23 cellular contexts compared by ENCODE assay signal in genomic region chr5:120882042-120882775, GRCh38.
DNase-seq lines count a peak whose midpoint lies in the region; ATAC-seq, FAIRE-seq and TF ChIP-seq lines count a peak whose summit lies in the region.
"Had no signal": no experiment of that assay in that cellular context is flagged by ENCODE, and none has a peak within 500 bp of the region (broad histone marks: within the 10 kb centered on the region; RNA-seq: fewer than 3 reads in every experiment).

No MANE protein-coding gene starts in this region.

- H4K91ac ChIP-seq in H1 (replicated peaks; ENCODE audit: insufficient read length, low read length) = no peak overlapping the region

- H3K9me3 ChIP-seq in BLaER1 treated with 17β-estradiol and CSF1 and Interleukin-3, amounts not matched to agents 10 nM and 100 nM (replicated peaks in 1 of 11) = no peaks in the 10 kb centered on the region
- H3K9me3 ChIP-seq in HEK293 (ENCODE audit: control insufficient read depth, insufficient read depth, low read depth, low read length) (no peaks in the 10 kb centered on the region), H1 (ENCODE audit: insufficient read depth in 2 of 2, low read depth in 1 of 2, low read length in 1 of 2) (no peaks in the 10 kb centered on the region)
- H3K9me3 ChIP-seq: Caco-2 had no signal

- no peak overlapping the region for H3K56ac ChIP-seq in H1 (replicated peaks; ENCODE audit: insufficient read length, low read depth, low read length)

- peak overlapping the region in 8 of 11 experiments; percentile 23 to 67 (median 57); a peak in 15 of 22 replicates for H3K4me2 ChIP-seq in BLaER1 treated with 17β-estradiol and CSF1 and Interleukin-3, amounts not matched to agents 10 nM and 100 nM
- no peak overlapping the region for H3K4me2 ChIP-seq in H1 (ENCODE audit: insufficient read depth in 1 of 2, low read depth in 2 of 2, low read length in 2 of 2)

- no peak for TF ChIP-seq RAD21 in H1 (IDR thresholded peaks at IDR 0.05 in 1 of 2, conservative IDR thresholded peaks at IDR 0.05 in 1 of 2; ENCODE audit: low read depth in 2 of 2, low read length in 2 of 2)

- intact Hi-C loops in left cardiac atrium (cut with DNase I) = no loop called here
- intact Hi-C loops in activated T-helper 1 cell treated with anti-CD3 and anti-CD28 coated beads, Interleukin-12 subunit alpha, Interleukin-12 subunit beta, Interleukin-2, Interleukin-4 antibody, amounts not matched to agents 30 ng/mL and 10 ng/mL and 1 ng/mL, durations not matched to agents 14 hours and 24 hours and 36 hours (cut with micrococcal nuclease) = no loop called here

- H3K27me3 Mint-ChIP-seq in activated T-helper 1 cell treated with anti-CD3 and anti-CD28 coated beads, Interleukin-12 subunit alpha, Interleukin-12 subunit beta, Interleukin-2, Interleukin-4 antibody, amounts not matched to agents 30 ng/mL and 10 ng/mL and 1 ng/mL, durations not matched to agents 14 hours and 24 hours and 36 hours (ENCODE audit: insufficient read depth) = no peaks in the 10 kb centered on the region

- CTCF ChIA-PET in HEK293 (lab: Yijun Ruan, JAX) (no interaction called here), H1 (lab: Charles Lee; ENCODE audit: partially characterized antibody) (interaction anchor here (1.4 kb wide), 1 partner anchor 9 kb away, joined by 4 read pairs; no protein-coding TSS in a partner anchor)

- no peaks in the 10 kb centered on the region for H3K79me1 ChIP-seq in H1 (ENCODE audit: low read depth, low read length)

- H3K36me3 ChIP-seq in BLaER1 treated with 17β-estradiol and CSF1 and Interleukin-3, amounts not matched to agents 10 nM and 100 nM = no peaks in the 10 kb centered on the region
- no peaks in the 10 kb centered on the region for H3K36me3 ChIP-seq in HEK293 (ENCODE audit: control insufficient read depth in 2 of 2, insufficient read depth in 1 of 2, low read length in 2 of 2)
- H3K36me3 ChIP-seq in H1 (ENCODE audit: control insufficient read depth in 2 of 4, insufficient read depth in 4 of 4, low read length in 3 of 4) = no peaks in the 10 kb centered on the region

- H3K27ac ChIP-seq in BLaER1 treated with 17β-estradiol and CSF1 and Interleukin-3, amounts not matched to agents 10 nM and 100 nM = peak overlapping the region in 2 of 11 experiments; percentile 8 to 18; a peak in 1 of 22 replicates
- H3K27ac ChIP-seq in HEK293 (ENCODE audit: extremely low read depth, low read depth, low read length) = no peak overlapping the region
- H3K27ac ChIP-seq in H1 (ENCODE audit: low read depth, low read length) = no peak overlapping the region
- H3K27ac ChIP-seq: C4-2B had no signal

- H3K23ac ChIP-seq in H1 (ENCODE audit: insufficient read length) = no peak overlapping the region

- no peaks in the 10 kb centered on the region for H3K9me3 Mint-ChIP-seq in activated T-helper 1 cell treated with anti-CD3 and anti-CD28 coated beads, Interleukin-12 subunit alpha, Interleukin-12 subunit beta, Interleukin-2, Interleukin-4 antibody, amounts not matched to agents 30 ng/mL and 10 ng/mL and 1 ng/mL, durations not matched to agents 14 hours and 24 hours and 36 hours

- no peak overlapping the region for H2BK12ac ChIP-seq in H1 (ENCODE audit: low read depth, low read length)

- no peaks in the 10 kb centered on the region for H3K79me2 ChIP-seq in H1 (ENCODE audit: control insufficient read depth in 1 of 2, insufficient read depth in 2 of 2, low read length in 2 of 2)

- H3K4me3 Mint-ChIP-seq in activated T-helper 1 cell treated with anti-CD3 and anti-CD28 coated beads, Interleukin-12 subunit alpha, Interleukin-12 subunit beta, Interleukin-2, Interleukin-4 antibody, amounts not matched to agents 30 ng/mL and 10 ng/mL and 1 ng/mL, durations not matched to agents 14 hours and 24 hours and 36 hours = no peak overlapping the region
- H3K4me3 Mint-ChIP-seq: CD8-positive, alpha-beta T cell had no signal

- no peak overlapping the region for H2AK5ac ChIP-seq in H1 (ENCODE audit: low read depth, low read length)

- no peaks in the 10 kb centered on the region for H3K27me3 ChIP-seq in BLaER1 treated with 17β-estradiol and CSF1 and Interleukin-3, amounts not matched to agents 10 nM and 100 nM
- no peaks in the 10 kb centered on the region for H3K27me3 ChIP-seq in H1 (replicated peaks in 1 of 4; ENCODE audit: control insufficient read depth in 3 of 4, extremely low read depth in 1 of 4, insufficient read depth in 3 of 4, low read length in 3 of 4)

- H4K20me1 ChIP-seq in BLaER1 treated with 17β-estradiol and CSF1 and Interleukin-3, amounts not matched to agents 10 nM and 100 nM = no peaks in the 10 kb centered on the region
- H4K20me1 ChIP-seq in H1 (replicated peaks in 1 of 2; ENCODE audit: control insufficient read depth in 1 of 2, insufficient read depth in 2 of 2, low read length in 2 of 2) = no peaks in the 10 kb centered on the region

- TF ChIP-seq POLR2A in H1 (IDR thresholded peaks at IDR 0.05; ENCODE audit: control extremely low read depth in 1 of 2, low read depth in 2 of 2, low read length in 2 of 2) = no peak

- ATAC-seq in left cardiac atrium = no peak
- ATAC-seq: CD8-positive, alpha-beta T cell; SK-N-SH treated with all-trans-retinoic acid at 6 μM for 48 hours had no signal

- H4K8ac ChIP-seq in H1 (ENCODE audit: extremely low read depth, insufficient read depth, low read length) = no peak overlapping the region

- 85% methylated on average over 4 of the region's 4 CpGs; no CpG with 5 or more reads in 1 of the 2 experiments for whole genome bisulfite sequencing in H1 (ENCODE audit: extremely low coverage in 1 of 2, insufficient coverage in 1 of 2, insufficient read length in 1 of 2, insufficient replicate concordance in 2 of 2, low coverage in 1 of 2, low lambda C conversion rate in 2 of 2, missing lambda C conversion rate in 1 of 2), 2 experiments

- no peak overlapping the region for H3K4ac ChIP-seq in H1 (replicated peaks; ENCODE audit: insufficient read length, low read depth, low read length)

- POLR2A ChIA-PET in HEK293 (lab: Yijun Ruan, JAX) = no interaction called here
- POLR2A ChIA-PET in H1 (lab: Charles Lee; ENCODE audit: partially characterized antibody) = no interaction called here

- no peak overlapping the region for H2BK5ac ChIP-seq in H1 (ENCODE audit: low read depth, low read length)

- H3K4me1 ChIP-seq in BLaER1 treated with 17β-estradiol and CSF1 and Interleukin-3, amounts not matched to agents 10 nM and 100 nM = peaks cover 6 to 26% (median 20%) of the 10 kb centered on the region in 10 experiments
- H3K4me1 ChIP-seq in HEK293 (ENCODE audit: control insufficient read depth, insufficient read depth, low read length) (no peaks in the 10 kb centered on the region), H1 (replicated peaks in 1 of 4; ENCODE audit: control insufficient read depth in 3 of 4, insufficient read depth in 4 of 4, low read length in 3 of 4) (no peaks in the 10 kb centered on the region)
- H3K4me1 ChIP-seq: Caco-2 had no signal

- no peak overlapping the region for H2BK15ac ChIP-seq in H1 (ENCODE audit: low read length)

- no peak for TF ChIP-seq EP300 in H1 (IDR thresholded peaks at IDR 0.05; ENCODE audit: borderline replicate concordance in 1 of 2, low read depth in 2 of 2, low read length in 2 of 2)

- H3K27ac Mint-ChIP-seq in activated T-helper 1 cell treated with anti-CD3 and anti-CD28 coated beads, Interleukin-12 subunit alpha, Interleukin-12 subunit beta, Interleukin-2, Interleukin-4 antibody, amounts not matched to agents 30 ng/mL and 10 ng/mL and 1 ng/mL, durations not matched to agents 14 hours and 24 hours and 36 hours = no peak overlapping the region
- H3K27ac Mint-ChIP-seq: CD8-positive, alpha-beta T cell had no signal

- DNase-seq in H1 (ENCODE audit: low read depth in 1 of 2, low spot score in 2 of 2) (no peak), renal cortical epithelial cell (ENCODE audit: low read depth) (peak; percentile 29), left cardiac atrium (no peak), amniotic stem cell (lab: John Stamatoyannopoulos, UW) (no peak)
- no peak for DNase-seq in activated T-helper 1 cell treated with anti-CD3 and anti-CD28 coated beads, Interleukin-12 subunit alpha, Interleukin-12 subunit beta, Interleukin-2, Interleukin-4 antibody, amounts not matched to agents 30 ng/mL and 10 ng/mL and 1 ng/mL, durations not matched to agents 14 hours and 24 hours and 36 hours (ENCODE audit: low spot score)
- DNase-seq: AML-193; Caco-2; CD8-positive, alpha-beta T cell; DMS79; GOT3; HCEC 1CT; KBM-7; MV-4-11; NCI-H1105; NCI-H1436 treated with DMSO at 0.1 percent for 48 hours; NCI-H187 treated with DMSO at 0.1 percent for 48 hours; NCI-H2171 treated with DMSO at 0.1 percent for 48 hours; NCI-H524 treated with DMSO at 0.1 percent for 48 hours; NCI-H774 had no signal

- H3K23me2 ChIP-seq in H1 (ENCODE audit: low read depth, low read length) = no peaks in the 10 kb centered on the region

- no peak overlapping the region for H3K4me3 ChIP-seq in BLaER1 treated with 17β-estradiol and CSF1 and Interleukin-3, amounts not matched to agents 10 nM and 100 nM
- no peak overlapping the region for H3K4me3 ChIP-seq in HEK293 (ENCODE audit: low read depth, low read length)
- H3K4me3 ChIP-seq in H1 (ENCODE audit: extremely low read depth in 1 of 4, insufficient read depth in 2 of 4, low read depth in 3 of 4, low read length in 4 of 4) = no peak overlapping the region

- FAIRE-seq in H1 (lab: Jason Lieb, UNC) = no peak

- H3K18ac ChIP-seq in H1 (ENCODE audit: extremely low read depth, low read length) = no peak overlapping the region

- no peaks in the 10 kb centered on the region for H3K4me1 Mint-ChIP-seq in activated T-helper 1 cell treated with anti-CD3 and anti-CD28 coated beads, Interleukin-12 subunit alpha, Interleukin-12 subunit beta, Interleukin-2, Interleukin-4 antibody, amounts not matched to agents 30 ng/mL and 10 ng/mL and 1 ng/mL, durations not matched to agents 14 hours and 24 hours and 36 hours (ENCODE audit: low read depth)

- H2AFZ ChIP-seq in H1 (ENCODE audit: low read length) = peak overlapping the region; percentile 89

- TF ChIP-seq CTCF in HEK293 (tag by site-specific recombination; IDR thresholded peaks at IDR 0.05) (no peak), H1 (IDR thresholded peaks at IDR 0.05; ENCODE audit: control extremely low read depth in 1 of 3, insufficient read depth in 1 of 3, low read depth in 1 of 3, low read length in 3 of 3) (no peak)

- no peaks in the 10 kb centered on the region for H3K36me3 Mint-ChIP-seq in activated T-helper 1 cell treated with anti-CD3 and anti-CD28 coated beads, Interleukin-12 subunit alpha, Interleukin-12 subunit beta, Interleukin-2, Interleukin-4 antibody, amounts not matched to agents 30 ng/mL and 10 ng/mL and 1 ng/mL, durations not matched to agents 14 hours and 24 hours and 36 hours (ENCODE audit: low read depth)
- H3K36me3 Mint-ChIP-seq: CD8-positive, alpha-beta T cell had no signal

- no peak overlapping the region for H2BK20ac ChIP-seq in H1 (ENCODE audit: low read length)

- H3K14ac ChIP-seq in H1 (ENCODE audit: insufficient read length) = no peak overlapping the region

- no peak overlapping the region for H3K9ac ChIP-seq in BLaER1 treated with 17β-estradiol and CSF1 and Interleukin-3, amounts not matched to agents 10 nM and 100 nM
- no peak overlapping the region for H3K9ac ChIP-seq in H1 (replicated peaks in 1 of 4; ENCODE audit: extremely low read depth in 1 of 4, low read depth in 3 of 4, low read length in 3 of 4)

- no peak overlapping the region for H2BK120ac ChIP-seq in H1 (replicated peaks; ENCODE audit: low read depth, low read length)

- H4K5ac ChIP-seq in H1 (ENCODE audit: insufficient read length, low read depth, low read length) = no peak overlapping the region

TF ChIP-seq in H1, 55 proteins besides CTCF, POLR2A, EP300 and RAD21 (continues in another document):
- TF ChIP-seq POLR2AphosphoS5 (IDR thresholded peaks at IDR 0.05; ENCODE audit: low read depth, low read length) = no peak

Comparison
In these comparisons a context has a peak if more than half of its experiments do, and no peak if none do; other contexts are left out.
1. H3K4me2 ChIP-seq: peak in BLaER1 treated with 17β-estradiol and CSF1 and Interleukin-3, amounts not matched to agents 10 nM and 100 nM (8 of 11); none in H1 (0 of 2).